In the genomic region with DNA sequence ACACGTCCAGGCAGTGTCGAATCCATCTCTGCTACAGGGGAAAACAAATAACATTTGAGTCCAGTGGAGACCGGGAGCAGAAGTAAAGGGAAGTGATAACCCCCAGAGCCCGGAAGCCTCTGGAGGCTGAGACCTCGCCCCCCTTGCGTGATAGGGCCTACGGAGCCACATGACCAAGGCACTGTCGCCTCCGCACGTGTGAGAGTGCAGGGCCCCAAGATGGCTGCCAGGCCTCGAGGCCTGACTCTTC, we compare ENCODE assay signal across 2 cellular contexts.
TF ChIP-seq lines count a peak whose summit lies in the region.

No MANE protein-coding gene starts in this region.

TF ChIP-seq in A549, 52 proteins besides CTCF, POLR2A, EP300 and RAD21:
- TF ChIP-seq NPAS2 (CRISPR knock-in tag; IDR thresholded peaks at IDR 0.05; ENCODE audit: borderline replicate concordance) (no peak), FOSB (CRISPR knock-in tag; IDR thresholded peaks at IDR 0.05) (no peak), BHLHE40 (IDR thresholded peaks at IDR 0.05; ENCODE audit: low read depth, low read length) (peak; percentile 99), RFX5 (IDR thresholded peaks at IDR 0.05) (no peak), JUN (IDR thresholded peaks at IDR 0.05) (no peak), SMC3 (IDR thresholded peaks at IDR 0.05) (no peak), KDM5A (IDR thresholded peaks at IDR 0.05) (no peak), ZFP36 (IDR thresholded peaks at IDR 0.05; ENCODE audit: borderline replicate concordance, partially characterized antibody) (no peak), PHF8 (IDR thresholded peaks at IDR 0.05; ENCODE audit: borderline replicate concordance, low read depth) (no peak), NFE2L2 (conservative IDR thresholded peaks at IDR 0.05; ENCODE audit: low read length) (no peak), MYC (IDR thresholded peaks at IDR 0.05; ENCODE audit: borderline replicate concordance, low read length) (peak; percentile 100), RCOR1 (IDR thresholded peaks at IDR 0.05; ENCODE audit: low read depth, low read length) (no peak), GATA3 (IDR thresholded peaks at IDR 0.05; ENCODE audit: borderline replicate concordance) (no peak), HOXA7 (CRISPR knock-in tag; IDR thresholded peaks at IDR 0.05) (no peak)
- TF ChIP-seq, protein P1, sequence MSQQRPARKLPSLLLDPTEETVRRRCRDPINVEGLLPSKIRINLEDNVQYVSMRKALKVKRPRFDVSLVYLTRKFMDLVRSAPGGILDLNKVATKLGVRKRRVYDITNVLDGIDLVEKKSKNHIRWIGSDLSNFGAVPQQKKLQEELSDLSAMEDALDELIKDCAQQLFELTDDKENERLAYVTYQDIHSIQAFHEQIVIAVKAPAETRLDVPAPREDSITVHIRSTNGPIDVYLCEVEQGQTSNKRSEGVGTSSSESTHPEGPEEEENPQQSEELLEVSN (IDR thresholded peaks at IDR 0.05; ENCODE audit: borderline replicate concordance, low read depth), result peak; percentile 93; the same call in 1 of the 2 replicates
- TF ChIP-seq, protein P2, sequence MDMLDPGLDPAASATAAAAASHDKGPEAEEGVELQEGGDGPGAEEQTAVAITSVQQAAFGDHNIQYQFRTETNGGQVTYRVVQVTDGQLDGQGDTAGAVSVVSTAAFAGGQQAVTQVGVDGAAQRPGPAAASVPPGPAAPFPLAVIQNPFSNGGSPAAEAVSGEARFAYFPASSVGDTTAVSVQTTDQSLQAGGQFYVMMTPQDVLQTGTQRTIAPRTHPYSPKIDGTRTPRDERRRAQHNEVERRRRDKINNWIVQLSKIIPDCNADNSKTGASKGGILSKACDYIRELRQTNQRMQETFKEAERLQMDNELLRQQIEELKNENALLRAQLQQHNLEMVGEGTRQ (IDR thresholded peaks at IDR 0.05), result peak; percentile 98
- TF ChIP-seq, protein P3, sequence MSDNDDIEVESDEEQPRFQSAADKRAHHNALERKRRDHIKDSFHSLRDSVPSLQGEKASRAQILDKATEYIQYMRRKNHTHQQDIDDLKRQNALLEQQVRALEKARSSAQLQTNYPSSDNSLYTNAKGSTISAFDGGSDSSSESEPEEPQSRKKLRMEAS (IDR thresholded peaks at IDR 0.05), result peak; percentile 100
- TF ChIP-seq, protein P4, sequence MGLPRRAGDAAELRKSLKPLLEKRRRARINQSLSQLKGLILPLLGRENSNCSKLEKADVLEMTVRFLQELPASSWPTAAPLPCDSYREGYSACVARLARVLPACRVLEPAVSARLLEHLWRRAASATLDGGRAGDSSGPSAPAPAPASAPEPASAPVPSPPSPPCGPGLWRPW (IDR thresholded peaks at IDR 0.05), result no peak
TF ChIP-seq in A549: peak in this region for 5.

TF ChIP-seq in GM23338, 12 proteins besides CTCF, POLR2A, EP300 and RAD21:
- TF ChIP-seq CREB1 (CRISPR knock-in tag; IDR thresholded peaks at IDR 0.05; ENCODE audit: low read depth) (no peak), ZNF331 (CRISPR knock-in tag; IDR thresholded peaks at IDR 0.05; ENCODE audit: low read depth) (no peak), POLR2AphosphoS5 (IDR thresholded peaks at IDR 0.05; ENCODE audit: low read depth) (peak; percentile 78)
- TF ChIP-seq, protein P5, sequence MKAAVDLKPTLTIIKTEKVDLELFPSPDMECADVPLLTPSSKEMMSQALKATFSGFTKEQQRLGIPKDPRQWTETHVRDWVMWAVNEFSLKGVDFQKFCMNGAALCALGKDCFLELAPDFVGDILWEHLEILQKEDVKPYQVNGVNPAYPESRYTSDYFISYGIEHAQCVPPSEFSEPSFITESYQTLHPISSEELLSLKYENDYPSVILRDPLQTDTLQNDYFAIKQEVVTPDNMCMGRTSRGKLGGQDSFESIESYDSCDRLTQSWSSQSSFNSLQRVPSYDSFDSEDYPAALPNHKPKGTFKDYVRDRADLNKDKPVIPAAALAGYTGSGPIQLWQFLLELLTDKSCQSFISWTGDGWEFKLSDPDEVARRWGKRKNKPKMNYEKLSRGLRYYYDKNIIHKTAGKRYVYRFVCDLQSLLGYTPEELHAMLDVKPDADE (IDR thresholded peaks at IDR 0.05), result 0 out of 2 replicates have a peak, but pooled peaks have one; percentile 33
